16 cellular contexts compared by ENCODE assay signal in genomic region chr13:99406799-99407201, GRCh38.
DNase-seq lines count a peak whose midpoint lies in the region; ATAC-seq and TF ChIP-seq lines count a peak whose summit lies in the region.
"Had no signal": no experiment of that assay in that cellular context is flagged by ENCODE, and none has a peak within 500 bp of the region (broad histone marks: within the 10 kb centered on the region; RNA-seq: fewer than 3 reads in every experiment).

No MANE protein-coding gene starts in this region.

- no peaks in the 10 kb centered on the region for H3K27me3 Mint-ChIP-seq in memory B cell
- H3K27me3 Mint-ChIP-seq: activated CD4-positive, alpha-beta T cell treated with anti-CD3 and anti-CD28 coated beads, Interleukin-2, amount 10 ng/mL, durations not matched to agents 7 days and 5 days had no signal

- no peak for TF ChIP-seq POLR2A in IMR-90 (IDR thresholded peaks at IDR 0.05; ENCODE audit: low read depth, low read length)

- H4K8ac ChIP-seq in IMR-90 (ENCODE audit: low read depth in 2 of 2, low read length in 2 of 2), result no peak overlapping the region

- intact Hi-C loops in IMR-90 (cut with micrococcal nuclease), result no loop called here

- BruUV-seq in IMR-90 (replicated peaks; lab: Mats Ljungman, UMichigan), result no TSS peak

- H4K5ac ChIP-seq in IMR-90 (ENCODE audit: low read depth, low read length), result no peak overlapping the region

- H3K4me1 ChIP-seq in IMR-90 (ENCODE audit: control insufficient read depth, insufficient read depth, low read length) (no peaks in the 10 kb centered on the region), adipocyte (ENCODE audit: control insufficient read depth, insufficient read depth, low read length) (peaks cover 7% of the 10 kb centered on the region)

- peak overlapping the region; percentile 54 for H3K4me3 Mint-ChIP-seq in memory B cell
- H3K4me3 Mint-ChIP-seq in stimulated activated effector memory CD8-positive, alpha-beta T cell treated with anti-CD3 and anti-CD28 coated beads, Interleukin-12 subunit alpha, Interleukin-12 subunit beta, amount 100 ng/mL, for 72 hours, result no peak overlapping the region
- H3K4me3 Mint-ChIP-seq: activated CD4-positive, alpha-beta T cell treated with anti-CD3 and anti-CD28 coated beads, Interleukin-2, amount 10 ng/mL, durations not matched to agents 7 days and 5 days; T-helper 1 cell treated with Interleukin-12 subunit alpha and Interleukin-12 subunit beta and Interleukin-4 antibody, amounts not matched to agents 30 μg/mL and 1 μg/mL, for 36 hours had no signal

- no CpG with 5 or more reads among the region's 6 CpGs for WGBS in IMR-90 (ENCODE audit: extremely low coverage in 2 of 2, insufficient read length in 1 of 2), 2 experiments

- no peak overlapping the region for H2BK20ac ChIP-seq in IMR-90 (ENCODE audit: low read depth, low read length)

- CTCF ChIA-PET in IMR-90 (lab: Yijun Ruan, JAX), result no interaction called here

- H3K9ac ChIP-seq in IMR-90 (ENCODE audit: low read depth, low read length) (no peak overlapping the region), adipocyte (ENCODE audit: low read length) (peak overlapping the region; percentile 18)

- no peaks in the 10 kb centered on the region for H3K9me1 ChIP-seq in IMR-90 (ENCODE audit: insufficient read depth, low read length)

- H3K27me3 ChIP-seq in IMR-90 (ENCODE audit: control insufficient read depth, insufficient read depth, low read length), result peaks cover 34% of the 10 kb centered on the region
- H3K27me3 ChIP-seq in adipocyte (replicated peaks; ENCODE audit: control insufficient read depth, insufficient read depth, low read length), result peaks cover 49% of the 10 kb centered on the region
- H3K27me3 ChIP-seq: MG63 had no signal

- peaks cover 2% of the 10 kb centered on the region for H3K36me3 Mint-ChIP-seq in memory B cell
- H3K36me3 Mint-ChIP-seq in stimulated activated effector memory CD8-positive, alpha-beta T cell treated with anti-CD3 and anti-CD28 coated beads, Interleukin-12 subunit alpha, Interleukin-12 subunit beta, amount 100 ng/mL, for 72 hours, result no peaks in the 10 kb centered on the region

- dilution Hi-C loops in IMR-90 (cut with HindIII; ENCODE audit: low sequenced_read_pairs, unreplicated experiment), result no loop called here

- H3K4me1 Mint-ChIP-seq in memory B cell, result peaks cover 13% of the 10 kb centered on the region
- peaks cover 27% of the 10 kb centered on the region for H3K4me1 Mint-ChIP-seq in stimulated activated effector memory CD8-positive, alpha-beta T cell treated with anti-CD3 and anti-CD28 coated beads, Interleukin-12 subunit alpha, Interleukin-12 subunit beta, amount 100 ng/mL, for 72 hours

- H3K56ac ChIP-seq in IMR-90 (ENCODE audit: extremely low read depth, insufficient read depth, low read length), result no peak overlapping the region

- no peak overlapping the region for H3K4me3 ChIP-seq in IMR-90 (ENCODE audit: insufficient read depth, low read depth, low read length)
- H3K4me3 ChIP-seq in adipocyte (ENCODE audit: low read length), result no peak overlapping the region
- H3K4me3 ChIP-seq: GM12878, MG63 had no signal

- no peak overlapping the region for H3K14ac ChIP-seq in IMR-90 (replicated peaks; ENCODE audit: low read depth, low read length)

- in situ Hi-C loops in IMR-90 (cut with MboI; ENCODE audit: low sequenced_read_pairs), result no loop called here

- no peak overlapping the region for H3K27ac ChIP-seq in IMR-90 (ENCODE audit: insufficient read depth, low read length)

- H3K9me3 ChIP-seq in IMR-90 (ENCODE audit: control insufficient read depth, insufficient read depth, low read length), result peaks cover 2% of the 10 kb centered on the region
- peaks cover 9% of the 10 kb centered on the region for H3K9me3 ChIP-seq in adipocyte (ENCODE audit: control insufficient read depth, low read length)
- H3K9me3 ChIP-seq: MG63 had no signal

- no peak overlapping the region for H4K91ac ChIP-seq in IMR-90 (ENCODE audit: insufficient read depth, low read depth, low read length)

- no peak overlapping the region for H2BK5ac ChIP-seq in IMR-90 (ENCODE audit: low read depth, low read length, poor library complexity, severe bottlenecking)

- H3K36me3 ChIP-seq in IMR-90 (ENCODE audit: control insufficient read depth, insufficient read depth, low read length), result no peaks in the 10 kb centered on the region
- H3K36me3 ChIP-seq in adipocyte (ENCODE audit: control insufficient read depth, insufficient read depth, low read length, severe bottlenecking), result no peaks in the 10 kb centered on the region
- H3K36me3 ChIP-seq: MG63 had no signal

- POLR2A ChIA-PET in IMR-90 (lab: Charles Lee; ENCODE audit: unreplicated experiment), result no interaction called here

- H4K20me1 ChIP-seq in IMR-90 (ENCODE audit: insufficient read depth, low read length), result no peaks in the 10 kb centered on the region

- TF ChIP-seq CTCF in IMR-90 (conservative IDR thresholded peaks at IDR 0.05; ENCODE audit: low read depth, low read length), result no peak

- ATAC-seq in IMR-90 (ENCODE audit: low read depth) (no peak), memory B cell (ENCODE audit: low read depth) (no peak), GM19452 (IDR thresholded peaks at IDR 0.05; ENCODE audit: unreplicated experiment) (no peak)
- ATAC-seq in stimulated activated effector memory CD8-positive, alpha-beta T cell treated with anti-CD3 and anti-CD28 coated beads, Interleukin-12 subunit alpha, Interleukin-12 subunit beta, amount 100 ng/mL, for 72 hours, result no peak
- ATAC-seq: GM12878 had no signal

- H3K4me2 ChIP-seq in IMR-90 (ENCODE audit: low read depth, low read length), result no peak overlapping the region; the same call in 1 of the 2 replicates

- no peak overlapping the region for H2BK120ac ChIP-seq in IMR-90 (ENCODE audit: low read depth, low read length)

- H3K79me1 ChIP-seq in IMR-90 (ENCODE audit: low read depth in 1 of 2, low read length in 2 of 2), result no peaks in the 10 kb centered on the region

- H2AK9ac ChIP-seq in IMR-90 (replicated peaks; ENCODE audit: low read depth, low read length, poor library complexity), result no peak overlapping the region

- no peak overlapping the region for H3K18ac ChIP-seq in IMR-90 (ENCODE audit: low read depth, low read length)

- H2AK5ac ChIP-seq in IMR-90 (ENCODE audit: low read depth, low read length), result no peak overlapping the region

- DNase-seq in AML-193 (lab: John Stamatoyannopoulos, UW) (peak; percentile 68 to 82), IMR-90 (no peak), adipocyte (ENCODE audit: low read depth) (peak; percentile 24), memory B cell (ENCODE audit: low spot score in 2 of 2) (no peak), RPMI8226 (no peak), NCI-H524 (lab: John Stamatoyannopoulos, UW) (no peak)
- DNase-seq in stimulated activated effector memory CD8-positive, alpha-beta T cell treated with anti-CD3 and anti-CD28 coated beads, Interleukin-12 subunit alpha, Interleukin-12 subunit beta, amount 100 ng/mL, for 72 hours (ENCODE audit: low spot score in 2 of 2), result no peak
- DNase-seq: activated CD4-positive, alpha-beta T cell treated with anti-CD3 and anti-CD28 coated beads, Interleukin-2, amount 10 ng/mL, durations not matched to agents 7 days and 5 days; DMS79; MG63; occipital lobe; stimulated activated CD4-positive, alpha-beta T cell treated with anti-CD3 and anti-CD28 coated beads, Interleukin-15, amount 100 ng/mL, for 24 hours had no signal

- H2BK15ac ChIP-seq in IMR-90 (ENCODE audit: low read depth, low read length), result no peak overlapping the region

- no peak overlapping the region for H2AFZ ChIP-seq in IMR-90 (replicated peaks; ENCODE audit: low read length, poor library complexity)

- H3K4ac ChIP-seq in IMR-90 (ENCODE audit: low read depth, low read length), result no peak overlapping the region

- TF ChIP-seq RAD21 in IMR-90 (IDR thresholded peaks at IDR 0.05; ENCODE audit: low read length), result no peak

- peaks cover 2% of the 10 kb centered on the region for H3K9me3 Mint-ChIP-seq in memory B cell
- H3K9me3 Mint-ChIP-seq in stimulated activated effector memory CD8-positive, alpha-beta T cell treated with anti-CD3 and anti-CD28 coated beads, Interleukin-12 subunit alpha, Interleukin-12 subunit beta, amount 100 ng/mL, for 72 hours, result peaks cover 1% of the 10 kb centered on the region

- no peak overlapping the region for H3K23ac ChIP-seq in IMR-90 (ENCODE audit: low read depth, low read length)

- H3K27ac Mint-ChIP-seq in memory B cell, result no peak overlapping the region
- no peak overlapping the region for H3K27ac Mint-ChIP-seq in stimulated activated effector memory CD8-positive, alpha-beta T cell treated with anti-CD3 and anti-CD28 coated beads, Interleukin-12 subunit alpha, Interleukin-12 subunit beta, amount 100 ng/mL, for 72 hours
- H3K27ac Mint-ChIP-seq: activated CD4-positive, alpha-beta T cell treated with anti-CD3 and anti-CD28 coated beads, Interleukin-2, amount 10 ng/mL, durations not matched to agents 7 days and 5 days; activated T-helper 2 cell treated with anti-CD3 and anti-CD28 coated beads, Interferon-gamma antibody, Interleukin-2, Interleukin-4, amounts not matched to agents 10 μg/mL and 5 μg/mL and 100 μg/mL, durations not matched to agents 14 hours and 24 hours and 36 hours; T-helper 1 cell treated with Interleukin-12 subunit alpha and Interleukin-12 subunit beta and Interleukin-4 antibody, amounts not matched to agents 30 μg/mL and 1 μg/mL, for 36 hours had no signal

TF ChIP-seq in IMR-90, 13 proteins besides CTCF, POLR2A, EP300 and RAD21:
- TF ChIP-seq RCOR1 (IDR thresholded peaks at IDR 0.05; ENCODE audit: insufficient replicate concordance, low read length) (no peak), BHLHE40 (IDR thresholded peaks at IDR 0.05; ENCODE audit: low read depth, low read length) (peak; percentile 30; the same call in 1 of the 2 replicates), SMC3 (IDR thresholded peaks at IDR 0.05; ENCODE audit: low read depth, low read length) (no peak), MAZ (IDR thresholded peaks at IDR 0.05; ENCODE audit: borderline replicate concordance, low read depth, low read length) (no peak), RFX5 (IDR thresholded peaks at IDR 0.05; ENCODE audit: low read depth, low read length) (no peak), MXI1 (IDR thresholded peaks at IDR 0.05; ENCODE audit: borderline replicate concordance, low read depth, low read length) (no peak), CEBPB (IDR thresholded peaks at IDR 0.05; ENCODE audit: low read depth, low read length) (peak; percentile 19; the same call in 1 of the 2 replicates), NFE2L2 (IDR thresholded peaks at IDR 0.05; ENCODE audit: low read depth, low read length) (no peak), CHD1 (IDR thresholded peaks at IDR 0.05; ENCODE audit: low read depth, low read length) (no peak), MAFK (IDR thresholded peaks at IDR 0.05; ENCODE audit: low read depth, low read length) (no peak)

Comparison
In these comparisons a context has a peak if more than half of its experiments do, and no peak if none do; other contexts are left out.
1. DNase-seq: peak in AML-193 (2 of 2) and adipocyte (single experiment); none in IMR-90 (single experiment), memory B cell (0 of 2), RPMI8226 (single experiment), NCI-H524 (0 of 2) and stimulated activated effector memory CD8-positive, alpha-beta T cell treated with anti-CD3 and anti-CD28 coated beads, Interleukin-12 subunit alpha, Interleukin-12 subunit beta, amount 100 ng/mL, for 72 hours (0 of 2).